ENCODE assay signal across 29 cellular contexts in the genomic region with DNA sequence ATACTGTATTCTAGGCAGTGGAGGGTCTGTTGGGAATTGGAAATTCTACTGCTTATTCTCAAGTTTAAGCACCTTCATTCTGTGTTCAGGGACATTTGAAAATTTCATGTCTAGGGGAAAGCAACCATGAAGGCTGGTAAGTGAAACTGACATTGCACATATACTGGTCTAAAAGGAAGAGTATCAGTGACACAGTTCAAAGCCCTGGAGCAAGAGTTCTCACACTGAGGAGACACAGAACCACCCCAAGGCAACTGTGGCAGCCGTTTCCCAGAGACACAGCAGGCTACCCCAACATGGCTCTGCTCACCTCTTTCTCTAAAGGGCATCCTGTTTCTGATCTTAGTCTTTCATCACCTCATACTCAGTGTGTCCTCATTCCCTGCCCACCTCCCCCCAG.
DNase-seq lines count a peak whose midpoint lies in the region; ATAC-seq and TF ChIP-seq lines count a peak whose summit lies in the region.
"Had no signal": no experiment of that assay in that cellular context is flagged by ENCODE, and none has a peak within 500 bp of the region (broad histone marks: within the 10 kb centered on the region; RNA-seq: fewer than 3 reads in every experiment).

No MANE protein-coding gene starts in this region.

- H3K27me3 ChIP-seq in SU-DHL-6 (ENCODE audit: low read length), result no peaks in the 10 kb centered on the region
- H3K27me3 ChIP-seq in foreskin keratinocyte, result no peaks in the 10 kb centered on the region
- H3K27me3 ChIP-seq: cardiac muscle cell, esophagus muscularis mucosa, gastrocnemius medialis, left lung, MG63 had no signal

- TF ChIP-seq CTCF in SU-DHL-6 (IDR thresholded peaks at IDR 0.05; ENCODE audit: insufficient read depth, low read length, poor library complexity, severe bottlenecking), result no peak
- no peak for TF ChIP-seq CTCF in foreskin keratinocyte (conservative IDR thresholded peaks at IDR 0.05)

- peaks cover 23% of the 10 kb centered on the region for H3K36me3 ChIP-seq in SU-DHL-6 (ENCODE audit: low read length)
- H3K36me3 ChIP-seq: cardiac muscle cell, esophagus muscularis mucosa, gastrocnemius medialis, HAP-1, left lung, MG63 had no signal

- no peak overlapping the region for H3K9ac ChIP-seq in SU-DHL-6 (ENCODE audit: low read length)

- peaks cover 65% of the 10 kb centered on the region for H3K79me2 ChIP-seq in SU-DHL-6 (ENCODE audit: insufficient read depth, low read length)

- no peak overlapping the region for H3K4me2 ChIP-seq in SU-DHL-6 (ENCODE audit: low read depth, low read length, poor library complexity, severe bottlenecking)

- no peaks in the 10 kb centered on the region for H4K20me1 ChIP-seq in SU-DHL-6 (ENCODE audit: low read depth, low read length)

- H3K9me2 ChIP-seq in SU-DHL-6 (replicated peaks; ENCODE audit: insufficient read depth, low read length), result no peaks in the 10 kb centered on the region

- H3K9me3 ChIP-seq in SU-DHL-6 (ENCODE audit: insufficient read depth, low read length), result no peaks in the 10 kb centered on the region
- H3K9me3 ChIP-seq: esophagus muscularis mucosa, gastrocnemius medialis, HAP-1, left lung, MG63 had no signal

- DNase-seq in NCI-H2107 treated with DMSO at 0.1 percent for 48 hours (lab: John Stamatoyannopoulos, UW; ENCODE audit: unreplicated experiment) (peak; percentile 48), NCI-H2107 (lab: John Stamatoyannopoulos, UW) (no peak), NCI-H2029 (lab: John Stamatoyannopoulos, UW) (no peak), foreskin keratinocyte (no peak), nucleus accumbens (lab: John Stamatoyannopoulos, UW) (no peak)
- DNase-seq: 8988T; activated B cell treated with CpG ODN at 0.5 μM for 24 hours; activated CD4-positive, alpha-beta T cell treated with anti-CD3 and anti-CD28 coated beads, Interleukin-2, amount 50 U/mL, for 48 hours; activated CD8-positive, alpha-beta memory T cell treated with anti-CD3 and anti-CD28 coated beads, Interleukin-2, amount 50 U/mL, for 4 hours; anterior cingulate cortex; CD4-positive, alpha-beta memory T cell; DMS 273 treated with DMSO at 0.1 percent for 48 hours; endodermal cell; gastrocnemius medialis; hypothalamus; left lung; MG63; naive B cell; NCI-H1417; NCI-H446; occipital lobe had no signal

- peak; percentile 46 for ATAC-seq in GM19463 (IDR thresholded peaks at IDR 0.05; ENCODE audit: unreplicated experiment)
- peak; percentile 74 for ATAC-seq in HG02870 (IDR thresholded peaks at IDR 0.05; ENCODE audit: unreplicated experiment)
- no peak for ATAC-seq in foreskin keratinocyte
- ATAC-seq: activated T-helper 17 cell treated with anti-CD3 and anti-CD28 coated beads, Interleukin-2, amount 50 U/mL, for 72 hours; gastrocnemius medialis; K562; left lung had no signal

- H3K27ac ChIP-seq in SU-DHL-6 (ENCODE audit: low read depth, low read length), result peak overlapping the region; percentile 7; the same call in 1 of the 2 replicates
- H3K27ac ChIP-seq in foreskin keratinocyte, result no peak overlapping the region
- H3K27ac ChIP-seq: cardiac muscle cell, esophagus muscularis mucosa, gastrocnemius medialis, left lung had no signal

- no peaks in the 10 kb centered on the region for H3K4me1 ChIP-seq in foreskin keratinocyte
- H3K4me1 ChIP-seq: esophagus muscularis mucosa, gastrocnemius medialis, HAP-1, left lung had no signal

- H3F3A ChIP-seq in SU-DHL-6 (ENCODE audit: insufficient read depth), result peaks cover 15% of the 10 kb centered on the region; the same call in 1 of the 2 replicates

- no peak overlapping the region for H2AFZ ChIP-seq in SU-DHL-6 (ENCODE audit: low read depth, low read length, severe bottlenecking)

- H3K4me3 ChIP-seq in SU-DHL-6 (ENCODE audit: insufficient read depth, low read length, poor library complexity, severe bottlenecking), result no peak overlapping the region
- H3K4me3 ChIP-seq: cardiac muscle cell, esophagus muscularis mucosa, gastrocnemius medialis, HAP-1, K562, left lung, MG63 had no signal
